8 cellular contexts compared by ENCODE assay signal in the genomic region with DNA sequence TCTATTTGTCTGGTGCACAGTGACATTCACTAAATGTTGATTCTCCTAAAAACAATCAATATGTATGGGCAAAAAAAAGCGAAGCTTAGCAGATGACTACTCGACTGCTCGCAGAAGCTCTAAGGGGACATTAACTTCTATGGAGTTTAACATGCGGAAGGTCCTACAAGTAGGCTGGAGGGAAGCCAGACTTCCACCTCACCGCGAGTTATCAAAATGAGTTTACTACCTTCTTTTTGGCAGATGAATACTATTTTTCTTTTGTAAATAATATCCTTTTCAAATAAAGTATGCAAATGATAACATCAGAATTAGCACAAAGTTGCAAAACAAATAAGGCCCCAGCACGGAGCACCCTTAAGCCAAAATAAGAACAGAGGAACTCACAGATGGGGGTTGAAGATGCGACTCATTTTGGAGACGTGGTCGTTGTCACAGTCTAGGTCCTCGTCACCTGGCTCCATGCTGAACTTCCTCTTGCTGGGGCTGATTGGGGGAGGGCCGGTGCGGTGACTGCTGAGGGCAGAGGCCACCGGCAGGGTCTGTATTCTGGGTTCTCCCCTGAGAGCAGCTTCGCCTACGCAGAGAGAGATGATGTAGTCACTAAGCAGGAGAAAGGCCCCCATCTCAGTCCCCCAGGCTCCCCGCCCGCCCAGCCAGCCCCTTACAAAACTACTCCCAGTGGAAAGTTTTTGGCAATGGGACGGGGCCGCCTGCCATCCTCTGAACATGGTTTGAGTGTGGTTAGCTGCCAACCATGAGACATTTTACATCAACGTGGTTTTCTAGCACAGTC.
A peak's percentile ranks its signal among the peaks of the same experiment; 100 is the strongest.
DNase-seq lines count a peak whose midpoint lies in the region; ATAC-seq and TF ChIP-seq lines count a peak whose summit lies in the region.

No MANE protein-coding gene starts in this region.

- peaks cover 55% of the 10 kb centered on the region for H3K36me3 Mint-ChIP-seq in nephron (ENCODE audit: low read depth)

- peak; percentile 91 for ATAC-seq in GM21619 (IDR thresholded peaks at IDR 0.05; ENCODE audit: unreplicated experiment)

- H3K4me3 ChIP-seq in GM12864 (ENCODE audit: low read depth, low read length) (peak overlapping the region; percentile 0; the same call in 1 of the 2 replicates), choroid plexus epithelial cell (ENCODE audit: low read depth, low read length) (no peak overlapping the region)

- peak; percentile 59 for DNase-seq in GM12864 (ENCODE audit: low read depth)
- peak; percentile 64 for DNase-seq in KBM-7
- peak; percentile 29 for DNase-seq in choroid plexus epithelial cell (ENCODE audit: low read depth)
- no peak for DNase-seq in dedifferentiated amniotic fluid mesenchymal stem cell (ENCODE audit: extremely low spot score)
- DNase-seq in activated CD4-positive, alpha-beta T cell treated with anti-CD3 and anti-CD28 coated beads, Interleukin-2, amount 50 U/mL, for 4 hours, result no peak
- no peak for DNase-seq in NCI-H146 (lab: John Stamatoyannopoulos, UW)

- peak overlapping the region; percentile 94 to 97 (median 96) for H3K27ac Mint-ChIP-seq in nephron

- H3K4me1 Mint-ChIP-seq in nephron, result peaks cover 84% of the 10 kb centered on the region

- TF ChIP-seq CTCF in GM12864 (IDR thresholded peaks at IDR 0.05; ENCODE audit: low read depth, low read length, missing control alignments), result no peak
- no peak for TF ChIP-seq CTCF in choroid plexus epithelial cell (conservative IDR thresholded peaks at IDR 0.05; ENCODE audit: low read depth, low read length)
- TF ChIP-seq CTCF in nephron (IDR thresholded peaks at IDR 0.05; ENCODE audit: unreplicated experiment in 3 of 3), result no peak

- H3K27me3 Mint-ChIP-seq in nephron (ENCODE audit: low read depth), result no peaks in the 10 kb centered on the region

- H3K4me3 Mint-ChIP-seq in nephron, result peak overlapping the region in 2 of 3 experiments; percentile 22 to 55

- no peaks in the 10 kb centered on the region for H3K9me3 Mint-ChIP-seq in nephron

- in situ Hi-C loops in KBM-7 (cut with MboI; ENCODE audit: low pct_unique_long_range_greater_than_20kb, low sequenced_read_pairs), result no loop called here

Comparison
In these comparisons a context has a peak if more than half of its experiments do, and no peak if none do; other contexts are left out.
1. DNase-seq: peak in GM12864 (single experiment), KBM-7 (single experiment) and choroid plexus epithelial cell (single experiment); none in dedifferentiated amniotic fluid mesenchymal stem cell (single experiment), activated CD4-positive, alpha-beta T cell treated with anti-CD3 and anti-CD28 coated beads, Interleukin-2, amount 50 U/mL, for 4 hours (0 of 2) and NCI-H146 (single experiment).